In genomic region chr17:44906987-44907681, GRCh38 we compare ENCODE assay signal across 1 cellular context.
TF ChIP-seq lines count a peak whose summit lies in the region.

No MANE protein-coding gene starts in this region.

TF ChIP-seq in HepG2, 621 proteins besides CTCF, POLR2A, EP300 and RAD21:
- TF ChIP-seq SMYD3 (CRISPR knock-in tag; IDR thresholded peaks at IDR 0.05) = no peak
- TF ChIP-seq, protein P1, sequence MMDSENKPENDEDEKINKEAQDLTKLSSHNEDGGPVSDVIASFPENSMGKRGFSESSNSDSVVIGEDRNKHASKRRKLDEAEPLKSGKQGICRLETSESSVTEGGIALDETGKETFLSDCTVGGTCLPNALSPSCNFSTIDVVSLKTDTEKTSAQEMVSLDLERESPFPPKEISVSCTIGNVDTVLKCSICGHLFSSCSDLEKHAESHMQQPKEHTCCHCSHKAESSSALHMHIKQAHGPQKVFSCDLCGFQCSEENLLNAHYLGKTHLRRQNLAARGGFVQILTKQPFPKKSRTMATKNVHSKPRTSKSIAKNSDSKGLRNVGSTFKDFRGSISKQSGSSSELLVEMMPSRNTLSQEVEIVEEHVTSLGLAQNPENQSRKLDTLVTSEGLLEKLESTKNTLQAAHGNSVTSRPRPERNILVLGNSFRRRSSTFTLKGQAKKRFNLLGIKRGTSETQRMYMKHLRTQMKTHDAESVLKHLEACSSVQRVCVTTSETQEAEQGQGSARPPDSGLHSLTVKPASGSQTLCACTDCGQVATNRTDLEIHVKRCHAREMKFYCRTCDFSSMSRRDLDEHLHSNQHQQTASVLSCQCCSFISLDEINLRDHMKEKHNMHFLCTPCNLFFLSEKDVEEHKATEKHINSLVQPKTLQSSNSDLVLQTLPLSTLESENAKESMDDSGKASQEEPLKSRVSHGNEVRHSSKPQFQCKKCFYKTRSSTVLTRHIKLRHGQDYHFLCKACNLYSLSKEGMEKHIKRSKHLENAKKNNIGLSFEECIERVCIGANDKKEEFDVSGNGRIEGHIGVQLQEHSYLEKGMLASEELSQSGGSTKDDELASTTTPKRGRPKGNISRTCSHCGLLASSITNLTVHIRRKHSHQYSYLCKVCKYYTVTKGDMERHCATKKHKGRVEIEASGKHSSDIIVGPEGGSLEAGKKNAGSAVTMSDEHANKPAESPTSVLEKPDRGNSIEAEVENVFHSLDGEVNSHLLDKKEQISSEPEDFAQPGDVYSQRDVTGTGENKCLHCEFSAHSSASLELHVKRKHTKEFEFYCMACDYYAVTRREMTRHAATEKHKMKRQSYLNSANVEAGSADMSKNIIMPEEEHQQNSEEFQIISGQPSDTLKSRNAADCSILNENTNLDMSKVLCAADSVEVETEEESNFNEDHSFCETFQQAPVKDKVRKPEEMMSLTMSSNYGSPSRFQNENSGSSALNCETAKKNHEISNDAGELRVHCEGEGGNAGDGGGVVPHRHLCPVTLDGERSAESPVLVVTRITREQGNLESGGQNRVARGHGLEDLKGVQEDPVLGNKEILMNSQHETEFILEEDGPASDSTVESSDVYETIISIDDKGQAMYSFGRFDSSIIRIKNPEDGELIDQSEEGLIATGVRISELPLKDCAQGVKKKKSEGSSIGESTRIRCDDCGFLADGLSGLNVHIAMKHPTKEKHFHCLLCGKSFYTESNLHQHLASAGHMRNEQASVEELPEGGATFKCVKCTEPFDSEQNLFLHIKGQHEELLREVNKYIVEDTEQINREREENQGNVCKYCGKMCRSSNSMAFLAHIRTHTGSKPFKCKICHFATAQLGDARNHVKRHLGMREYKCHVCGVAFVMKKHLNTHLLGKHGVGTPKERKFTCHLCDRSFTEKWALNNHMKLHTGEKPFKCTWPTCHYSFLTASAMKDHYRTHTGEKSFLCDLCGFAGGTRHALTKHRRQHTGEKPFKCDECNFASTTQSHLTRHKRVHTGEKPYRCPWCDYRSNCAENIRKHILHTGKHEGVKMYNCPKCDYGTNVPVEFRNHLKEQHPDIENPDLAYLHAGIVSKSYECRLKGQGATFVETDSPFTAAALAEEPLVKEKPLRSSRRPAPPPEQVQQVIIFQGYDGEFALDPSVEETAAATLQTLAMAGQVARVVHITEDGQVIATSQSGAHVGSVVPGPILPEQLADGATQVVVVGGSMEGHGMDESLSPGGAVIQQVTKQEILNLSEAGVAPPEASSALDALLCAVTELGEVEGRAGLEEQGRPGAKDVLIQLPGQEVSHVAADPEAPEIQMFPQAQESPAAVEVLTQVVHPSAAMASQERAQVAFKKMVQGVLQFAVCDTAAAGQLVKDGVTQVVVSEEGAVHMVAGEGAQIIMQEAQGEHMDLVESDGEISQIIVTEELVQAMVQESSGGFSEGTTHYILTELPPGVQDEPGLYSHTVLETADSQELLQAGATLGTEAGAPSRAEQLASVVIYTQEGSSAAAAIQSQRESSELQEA (CRISPR knock-in tag; IDR thresholded peaks at IDR 0.05; ENCODE audit: not compliant biosample characterization) = no peak
- no peak for TF ChIP-seq GZF1 (CRISPR knock-in tag; IDR thresholded peaks at IDR 0.05)
- no peak for TF ChIP-seq HNRNPUL1 (IDR thresholded peaks at IDR 0.05; ENCODE audit: low read depth, low read length)
- no peak for TF ChIP-seq RELA (CRISPR knock-in tag; IDR thresholded peaks at IDR 0.05)
- TF ChIP-seq, protein P2, sequence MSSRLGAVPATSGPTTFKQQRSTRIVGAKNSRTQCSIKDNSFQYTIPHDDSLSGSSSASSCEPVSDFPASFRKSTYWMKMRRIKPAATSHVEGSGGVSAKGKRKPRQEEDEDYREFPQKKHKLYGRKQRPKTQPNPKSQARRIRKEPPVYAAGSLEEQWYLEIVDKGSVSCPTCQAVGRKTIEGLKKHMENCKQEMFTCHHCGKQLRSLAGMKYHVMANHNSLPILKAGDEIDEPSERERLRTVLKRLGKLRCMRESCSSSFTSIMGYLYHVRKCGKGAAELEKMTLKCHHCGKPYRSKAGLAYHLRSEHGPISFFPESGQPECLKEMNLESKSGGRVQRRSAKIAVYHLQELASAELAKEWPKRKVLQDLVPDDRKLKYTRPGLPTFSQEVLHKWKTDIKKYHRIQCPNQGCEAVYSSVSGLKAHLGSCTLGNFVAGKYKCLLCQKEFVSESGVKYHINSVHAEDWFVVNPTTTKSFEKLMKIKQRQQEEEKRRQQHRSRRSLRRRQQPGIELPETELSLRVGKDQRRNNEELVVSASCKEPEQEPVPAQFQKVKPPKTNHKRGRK (CRISPR knock-in tag; IDR thresholded peaks at IDR 0.05) = no peak
- no peak for TF ChIP-seq MAZ (IDR thresholded peaks at IDR 0.05; ENCODE audit: borderline replicate concordance, low read depth, low read length)
- TF ChIP-seq MAZ (CRISPR knock-in tag; IDR thresholded peaks at IDR 0.05; ENCODE audit: low read depth) = no peak
- no peak for TF ChIP-seq MBD4 (IDR thresholded peaks at IDR 0.05; ENCODE audit: borderline replicate concordance, low read length)
- TF ChIP-seq KLF13 (CRISPR knock-in tag; IDR thresholded peaks at IDR 0.05) = no peak
- TF ChIP-seq ZHX2 (IDR thresholded peaks at IDR 0.05; ENCODE audit: low read depth) = no peak
- no peak for TF ChIP-seq ZHX2 (CRISPR knock-in tag; IDR thresholded peaks at IDR 0.05; ENCODE audit: borderline replicate concordance)
- no peak for TF ChIP-seq GABPA (IDR thresholded peaks at IDR 0.05; ENCODE audit: low read depth, low read length)
- no peak for TF ChIP-seq GABPA (CRISPR knock-in tag; IDR thresholded peaks at IDR 0.05; ENCODE audit: low read depth)
- TF ChIP-seq, protein P3, sequence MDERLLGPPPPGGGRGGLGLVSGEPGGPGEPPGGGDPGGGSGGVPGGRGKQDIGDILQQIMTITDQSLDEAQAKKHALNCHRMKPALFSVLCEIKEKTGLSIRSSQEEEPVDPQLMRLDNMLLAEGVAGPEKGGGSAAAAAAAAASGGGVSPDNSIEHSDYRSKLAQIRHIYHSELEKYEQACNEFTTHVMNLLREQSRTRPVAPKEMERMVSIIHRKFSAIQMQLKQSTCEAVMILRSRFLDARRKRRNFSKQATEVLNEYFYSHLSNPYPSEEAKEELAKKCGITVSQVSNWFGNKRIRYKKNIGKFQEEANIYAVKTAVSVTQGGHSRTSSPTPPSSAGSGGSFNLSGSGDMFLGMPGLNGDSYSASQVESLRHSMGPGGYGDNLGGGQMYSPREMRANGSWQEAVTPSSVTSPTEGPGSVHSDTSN (CRISPR knock-in tag; IDR thresholded peaks at IDR 0.05) = no peak
- TF ChIP-seq MTA3 (CRISPR knock-in tag; IDR thresholded peaks at IDR 0.05) = no peak
- no peak for TF ChIP-seq ZNF569 (CRISPR knock-in tag; IDR thresholded peaks at IDR 0.05; ENCODE audit: borderline replicate concordance)
- no peak for TF ChIP-seq HNF4G (IDR thresholded peaks at IDR 0.05; ENCODE audit: borderline replicate concordance, low read depth, low read length)
- no peak for TF ChIP-seq HNF4G (CRISPR knock-in tag; IDR thresholded peaks at IDR 0.05; ENCODE audit: borderline replicate concordance, low read depth)
- TF ChIP-seq MLLT10 (CRISPR knock-in tag; IDR thresholded peaks at IDR 0.05) = no peak
